ENCODE assay signal across 8 cellular contexts in the genomic region with DNA sequence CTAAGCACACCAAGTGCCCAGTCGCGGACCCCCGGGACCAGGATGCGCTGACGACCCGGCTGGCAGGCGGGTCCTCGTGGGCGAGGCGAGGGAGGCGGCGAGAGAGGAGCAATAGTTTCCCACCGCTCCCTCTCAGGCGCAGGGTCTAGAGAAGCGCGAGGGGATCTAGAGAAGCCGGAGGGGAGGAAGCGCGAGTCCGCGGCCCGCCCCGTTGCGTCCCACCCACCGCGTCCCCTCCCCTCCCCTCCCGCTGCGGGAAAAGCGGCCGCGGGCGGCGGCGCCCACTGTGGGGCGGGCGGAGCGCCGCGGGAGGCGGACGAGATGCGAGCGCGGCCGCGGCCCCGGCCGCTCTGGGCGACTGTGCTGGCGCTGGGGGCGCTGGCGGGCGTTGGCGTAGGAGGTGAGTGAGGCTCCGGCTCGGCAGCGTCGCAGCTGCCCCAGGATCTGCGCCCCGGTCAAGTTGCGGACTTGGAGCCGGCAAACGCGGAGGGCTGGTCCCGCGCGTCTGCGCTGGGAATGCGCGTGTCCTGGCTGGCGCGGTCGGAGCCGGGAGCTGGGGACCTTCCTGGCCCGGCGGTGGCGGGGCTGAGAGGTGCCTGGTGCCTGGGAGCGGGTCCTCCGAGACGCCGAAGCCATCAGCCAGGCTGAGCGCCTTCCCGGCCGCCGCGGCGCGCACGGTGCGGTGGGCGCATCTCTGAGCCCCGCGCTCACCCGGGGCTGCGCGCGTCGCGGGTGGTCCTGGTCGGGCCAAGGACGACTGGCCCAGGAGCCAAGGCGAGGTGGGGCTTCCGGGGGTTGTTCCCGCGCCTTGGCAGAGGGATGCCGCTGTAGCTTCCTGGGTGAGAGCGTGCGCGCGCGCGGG. TPM values are rescaled to one million over a fixed set of nuclear protein-coding genes. Genes with fewer than 3 reads are reported as not detected.
DNase-seq lines count a peak whose midpoint lies in the region; ATAC-seq and TF ChIP-seq lines count a peak whose summit lies in the region.

A gene (plus strand): TSS at position 287 of the 862 bp plus-strand sequence. CDS start 35 bp downstream, at position 322.

- no TSS peak for BruUV-seq in Panc1 (replicated peaks; lab: Mats Ljungman, UMichigan)

- peak within 1 kb of the TSS; percentile 90 for H2AFZ ChIP-seq in neuron (ENCODE audit: low read depth, low read length)

- peak within 1 kb of the TSS; percentile 63 to 64 for H3K4me3 ChIP-seq in Panc1 (ENCODE audit: low read depth in 2 of 2, low read length in 2 of 2)
- H3K4me3 ChIP-seq in foreskin fibroblast (ENCODE audit: low read depth in 1 of 2, low read length in 2 of 2): peak within 1 kb of the TSS; percentile 62 to 67
- H3K4me3 ChIP-seq in neuron (ENCODE audit: low read length): peak within 1 kb of the TSS; percentile 55
- H3K4me3 ChIP-seq in subcutaneous abdominal adipose tissue (ENCODE audit: low read depth in 1 of 5, low read length in 5 of 5): peak within 1 kb of the TSS; percentile 70 to 84 (median 79)

- peak within 1 kb of the TSS in 4 of 5 donors; percentile 22 to 76 (median 66) for H3K9ac ChIP-seq in subcutaneous abdominal adipose tissue (ENCODE audit: low read length in 5 of 5)

- no peaks in the 10 kb centered on the region for H3K36me3 ChIP-seq in Panc1 (ENCODE audit: control insufficient read depth, insufficient read depth, low read length)
- H3K36me3 ChIP-seq in neuron (ENCODE audit: insufficient read depth, low read length): no peaks in the 10 kb centered on the region
- H3K36me3 ChIP-seq in subcutaneous abdominal adipose tissue (ENCODE audit: control insufficient read depth in 5 of 5, insufficient read depth in 5 of 5, low read length in 5 of 5): no peaks in the 10 kb centered on the region

- TF ChIP-seq CTCF in C4-2B (conservative IDR thresholded peaks at IDR 0.05) (peak; percentile 66), Panc1 (IDR thresholded peaks at IDR 0.05) (peak; percentile 76), foreskin fibroblast (IDR thresholded peaks at IDR 0.05; ENCODE audit: low read depth, low read length) (peak; percentile 37)

- POLR2A ChIA-PET in Panc1 (lab: Charles Lee): no interaction called here

- in situ Hi-C loops in Panc1 (cut with HindIII; ENCODE audit: low pct_unique_long_range_greater_than_20kb, low sequenced_read_pairs): no loop called here

- peaks cover 9% of the 10 kb centered on the region for H3K4me1 Mint-ChIP-seq in activated T-helper 17 cell treated with anti-CD3 and anti-CD28 coated beads, Interleukin-2, amount 50 U/mL, for 72 hours

- H3K27ac Mint-ChIP-seq in activated T-helper 17 cell treated with anti-CD3 and anti-CD28 coated beads, Interleukin-2, amount 50 U/mL, for 72 hours: no peak within 1 kb of the TSS

- DNase-seq in Panc1 (ENCODE audit: low read depth, low spot score): no peak
- DNase-seq in foreskin fibroblast: peak; percentile 77 to 93

- intact Hi-C loops in Panc1 (cut with micrococcal nuclease; ENCODE audit: unreplicated experiment): no loop called here

- H3K9me3 ChIP-seq in Panc1 (ENCODE audit: control insufficient read depth, insufficient read depth, low read depth, low read length): no peaks in the 10 kb centered on the region
- H3K9me3 ChIP-seq in neuron (ENCODE audit: low read length): no peaks in the 10 kb centered on the region
- no peaks in the 10 kb centered on the region for H3K9me3 ChIP-seq in subcutaneous abdominal adipose tissue (ENCODE audit: control insufficient read depth in 5 of 5, low read length in 5 of 5)

- no peaks in the 10 kb centered on the region for H3K9me3 Mint-ChIP-seq in activated T-helper 17 cell treated with anti-CD3 and anti-CD28 coated beads, Interleukin-2, amount 50 U/mL, for 72 hours

- CTCF ChIA-PET in Panc1 (lab: Charles Lee): no interaction called here

- peaks cover 43% of the 10 kb centered on the region for H3K27me3 Mint-ChIP-seq in activated T-helper 17 cell treated with anti-CD3 and anti-CD28 coated beads, Interleukin-2, amount 50 U/mL, for 72 hours

- no peaks in the 10 kb centered on the region for H3K36me3 Mint-ChIP-seq in activated T-helper 17 cell treated with anti-CD3 and anti-CD28 coated beads, Interleukin-2, amount 50 U/mL, for 72 hours (ENCODE audit: low read depth)

- H3K27me3 ChIP-seq in Panc1 (ENCODE audit: control insufficient read depth, insufficient read depth, low read length): no peaks in the 10 kb centered on the region
- H3K27me3 ChIP-seq in neuron (ENCODE audit: insufficient read depth, low read length): peaks cover 16% of the 10 kb centered on the region
- H3K27me3 ChIP-seq in subcutaneous abdominal adipose tissue (ENCODE audit: control insufficient read depth in 5 of 5, insufficient read depth in 4 of 5, low read length in 5 of 5): peaks cover 0 to 6% (median 0%) of the 10 kb centered on the region in 5 donors

- H3K27ac ChIP-seq in C4-2B: no peak within 1 kb of the TSS
- H3K27ac ChIP-seq in Panc1 (ENCODE audit: low read length): peak within 1 kb of the TSS; percentile 78
- peak within 1 kb of the TSS; percentile 46 for H3K27ac ChIP-seq in subcutaneous abdominal adipose tissue (ENCODE audit: low read depth, low read length)

- H3K4me3 Mint-ChIP-seq in activated T-helper 17 cell treated with anti-CD3 and anti-CD28 coated beads, Interleukin-2, amount 50 U/mL, for 72 hours: peak within 1 kb of the TSS; percentile 88

- H3K4me1 ChIP-seq in Panc1 (ENCODE audit: control insufficient read depth, insufficient read depth, low read length) (peaks cover 17% of the 10 kb centered on the region), neuron (ENCODE audit: insufficient read depth, low read length) (peaks cover 16% of the 10 kb centered on the region), subcutaneous abdominal adipose tissue (ENCODE audit: control insufficient read depth in 5 of 5, insufficient read depth in 5 of 5, low read length in 5 of 5) (peaks cover 2 to 32% (median 27%) of the 10 kb centered on the region in 5 donors)

- ATAC-seq in GM19328 (IDR thresholded peaks at IDR 0.05; ENCODE audit: unreplicated experiment) (peak; percentile 47), HG03571 (IDR thresholded peaks at IDR 0.05; ENCODE audit: unreplicated experiment) (peak; percentile 78), Panc1 (peak; percentile 96)
- peak; percentile 85 for ATAC-seq in activated T-helper 17 cell treated with anti-CD3 and anti-CD28 coated beads, Interleukin-2, amount 50 U/mL, for 72 hours (replicated peaks)

RNA-seq across cellular contexts. Expression of the gene that starts here (rescaled TPM):
- total RNA-seq in Panc1 (2021; ENCODE audit: unreplicated experiment): 17.6 TPM
- polyA plus RNA-seq in Panc1 (2012; ENCODE audit: insufficient read length): 12.8 TPM
- under 1 TPM in 1 of 2 donors, not detected in 1; 0.11 TPM for total RNA-seq in activated T-helper 17 cell treated with anti-CD3 and anti-CD28 coated beads, Interleukin-2, amount 50 U/mL, for 72 hours

Comparison
In these comparisons a context has a peak if more than half of its experiments do, and no peak if none do; other contexts are left out.
1. RNA of the gene that starts here (total RNA-seq): 17.6 TPM in Panc1 (single experiment); 0.11 TPM in activated T-helper 17 cell treated with anti-CD3 and anti-CD28 coated beads, Interleukin-2, amount 50 U/mL, for 72 hours; every median in the first group is over 10 times any median in the second.
2. Peak in ATAC-seq in activated T-helper 17 cell treated with anti-CD3 and anti-CD28 coated beads, Interleukin-2, amount 50 U/mL, for 72 hours; RNA of the gene not detected or under 1 TPM.
3. Peak in every context shown above with its lines, with median percentiles within 50 percentile points of each other: CTCF ChIP-seq, ATAC-seq and H3K4me3 ChIP-seq.